Comparison of ENCODE assay signal across 1 cellular context in genomic region chr7:106812027-106812643, GRCh38.
TF ChIP-seq lines count a peak whose summit lies in the region.

No MANE protein-coding gene starts in this region.

TF ChIP-seq in GM23338, 12 proteins besides CTCF, POLR2A, EP300 and RAD21 (continued from another document):
- TF ChIP-seq, protein P1, sequence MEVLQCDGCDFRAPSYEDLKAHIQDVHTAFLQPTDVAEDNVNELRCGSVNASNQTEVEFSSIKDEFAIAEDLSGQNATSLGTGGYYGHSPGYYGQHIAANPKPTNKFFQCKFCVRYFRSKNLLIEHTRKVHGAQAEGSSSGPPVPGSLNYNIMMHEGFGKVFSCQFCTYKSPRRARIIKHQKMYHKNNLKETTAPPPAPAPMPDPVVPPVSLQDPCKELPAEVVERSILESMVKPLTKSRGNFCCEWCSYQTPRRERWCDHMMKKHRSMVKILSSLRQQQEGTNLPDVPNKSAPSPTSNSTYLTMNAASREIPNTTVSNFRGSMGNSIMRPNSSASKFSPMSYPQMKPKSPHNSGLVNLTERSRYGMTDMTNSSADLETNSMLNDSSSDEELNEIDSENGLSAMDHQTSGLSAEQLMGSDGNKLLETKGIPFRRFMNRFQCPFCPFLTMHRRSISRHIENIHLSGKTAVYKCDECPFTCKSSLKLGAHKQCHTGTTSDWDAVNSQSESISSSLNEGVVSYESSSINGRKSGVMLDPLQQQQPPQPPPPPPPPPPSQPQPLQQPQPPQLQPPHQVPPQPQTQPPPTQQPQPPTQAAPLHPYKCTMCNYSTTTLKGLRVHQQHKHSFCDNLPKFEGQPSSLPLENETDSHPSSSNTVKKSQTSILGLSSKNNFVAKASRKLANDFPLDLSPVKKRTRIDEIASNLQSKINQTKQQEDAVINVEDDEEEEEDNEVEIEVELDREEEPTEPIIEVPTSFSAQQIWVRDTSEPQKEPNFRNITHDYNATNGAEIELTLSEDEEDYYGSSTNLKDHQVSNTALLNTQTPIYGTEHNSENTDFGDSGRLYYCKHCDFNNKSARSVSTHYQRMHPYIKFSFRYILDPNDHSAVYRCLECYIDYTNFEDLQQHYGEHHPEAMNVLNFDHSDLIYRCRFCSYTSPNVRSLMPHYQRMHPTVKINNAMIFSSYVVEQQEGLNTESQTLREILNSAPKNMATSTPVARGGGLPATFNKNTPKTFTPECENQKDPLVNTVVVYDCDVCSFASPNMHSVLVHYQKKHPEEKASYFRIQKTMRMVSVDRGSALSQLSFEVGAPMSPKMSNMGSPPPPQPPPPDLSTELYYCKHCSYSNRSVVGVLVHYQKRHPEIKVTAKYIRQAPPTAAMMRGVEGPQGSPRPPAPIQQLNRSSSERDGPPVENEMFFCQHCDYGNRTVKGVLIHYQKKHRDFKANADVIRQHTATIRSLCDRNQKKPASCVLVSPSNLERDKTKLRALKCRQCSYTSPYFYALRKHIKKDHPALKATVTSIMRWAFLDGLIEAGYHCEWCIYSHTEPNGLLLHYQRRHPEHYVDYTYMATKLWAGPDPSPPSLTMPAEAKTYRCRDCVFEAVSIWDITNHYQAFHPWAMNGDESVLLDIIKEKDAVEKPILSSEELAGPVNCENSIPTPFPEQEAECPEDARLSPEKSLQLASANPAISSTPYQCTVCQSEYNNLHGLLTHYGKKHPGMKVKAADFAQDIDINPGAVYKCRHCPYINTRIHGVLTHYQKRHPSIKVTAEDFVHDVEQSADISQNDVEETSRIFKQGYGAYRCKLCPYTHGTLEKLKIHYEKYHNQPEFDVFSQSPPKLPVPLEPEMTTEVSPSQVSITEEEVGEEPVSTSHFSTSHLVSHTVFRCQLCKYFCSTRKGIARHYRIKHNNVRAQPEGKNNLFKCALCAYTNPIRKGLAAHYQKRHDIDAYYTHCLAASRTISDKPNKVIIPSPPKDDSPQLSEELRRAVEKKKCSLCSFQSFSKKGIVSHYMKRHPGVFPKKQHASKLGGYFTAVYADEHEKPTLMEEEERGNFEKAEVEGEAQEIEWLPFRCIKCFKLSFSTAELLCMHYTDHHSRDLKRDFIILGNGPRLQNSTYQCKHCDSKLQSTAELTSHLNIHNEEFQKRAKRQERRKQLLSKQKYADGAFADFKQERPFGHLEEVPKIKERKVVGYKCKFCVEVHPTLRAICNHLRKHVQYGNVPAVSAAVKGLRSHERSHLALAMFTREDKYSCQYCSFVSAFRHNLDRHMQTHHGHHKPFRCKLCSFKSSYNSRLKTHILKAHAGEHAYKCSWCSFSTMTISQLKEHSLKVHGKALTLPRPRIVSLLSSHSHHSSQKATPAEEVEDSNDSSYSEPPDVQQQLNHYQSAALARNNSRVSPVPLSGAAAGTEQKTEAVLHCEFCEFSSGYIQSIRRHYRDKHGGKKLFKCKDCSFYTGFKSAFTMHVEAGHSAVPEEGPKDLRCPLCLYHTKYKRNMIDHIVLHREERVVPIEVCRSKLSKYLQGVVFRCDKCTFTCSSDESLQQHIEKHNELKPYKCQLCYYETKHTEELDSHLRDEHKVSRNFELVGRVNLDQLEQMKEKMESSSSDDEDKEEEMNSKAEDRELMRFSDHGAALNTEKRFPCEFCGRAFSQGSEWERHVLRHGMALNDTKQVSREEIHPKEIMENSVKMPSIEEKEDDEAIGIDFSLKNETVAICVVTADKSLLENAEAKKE (CRISPR knock-in tag; IDR thresholded peaks at IDR 0.05), result no peak
- no peak for TF ChIP-seq NANOG (IDR thresholded peaks at IDR 0.05; ENCODE audit: borderline replicate concordance)
- TF ChIP-seq STAT1 (IDR thresholded peaks at IDR 0.05; ENCODE audit: unreplicated experiment), result no peak
